Comparison of ENCODE assay signal across 16 cellular contexts in genomic region chr4:184387351-184387750, GRCh38.
DNase-seq lines count a peak whose midpoint lies in the region; ATAC-seq, FAIRE-seq and TF ChIP-seq lines count a peak whose summit lies in the region.
"Had no signal": no experiment of that assay in that cellular context is flagged by ENCODE, and none has a peak within 500 bp of the region (broad histone marks: within the 10 kb centered on the region; RNA-seq: fewer than 3 reads in every experiment).

No MANE protein-coding gene starts in this region.

- WGBS in spleen, 5 donors, result 32 to 60% (median 45%) methylated on average over 6 of the region's 6 CpGs

- no peak for TF ChIP-seq POLR2A in spleen (IDR thresholded peaks at IDR 0.05)

- no peaks in the 10 kb centered on the region for H3K27me3 ChIP-seq in colonic mucosa
- H3K27me3 ChIP-seq in spleen (replicated peaks in 1 of 7), result no peaks in the 10 kb centered on the region
- H3K27me3 ChIP-seq: SJCRH30 had no signal

- intact Hi-C loops in colonic mucosa (cut with DNase I) (loop anchor here (5.0 kb wide), 1 partner anchor 150 kb away; no protein-coding TSS in a partner anchor), spleen (cut with DNase I; ENCODE audit: low total_unique reads) (loop anchor here (10.0 kb wide), 1 partner anchor 93 kb away; no protein-coding TSS in a partner anchor)

- H3K4me1 ChIP-seq in colonic mucosa, result peaks cover 28% of the 10 kb centered on the region
- peaks cover 44 to 92% (median 60%) of the 10 kb centered on the region in 6 donors for H3K4me1 ChIP-seq in spleen

- peak overlapping the region; percentile 37 for H3K27ac Mint-ChIP-seq in activated naive CD8-positive, alpha-beta T cell treated with anti-CD3 and anti-CD28 coated beads, Interleukin-2, amount 10 ng/mL, durations not matched to agents 7 days and 5 days
- H3K27ac Mint-ChIP-seq in activated naive CD8-positive, alpha-beta T cell treated with anti-CD3 and anti-CD28 coated beads for 36 hours, result no peak overlapping the region

- H3K9me3 ChIP-seq in colonic mucosa (no peaks in the 10 kb centered on the region), spleen (no peaks in the 10 kb centered on the region)
- H3K9me3 ChIP-seq: SJCRH30 had no signal

- no peak for FAIRE-seq in D721Med (lab: Jason Lieb, UNC)

- no peaks in the 10 kb centered on the region for H3K27me3 Mint-ChIP-seq in activated naive CD8-positive, alpha-beta T cell treated with anti-CD3 and anti-CD28 coated beads, Interleukin-2, amount 10 ng/mL, durations not matched to agents 7 days and 5 days
- no peaks in the 10 kb centered on the region for H3K27me3 Mint-ChIP-seq in activated naive CD8-positive, alpha-beta T cell treated with anti-CD3 and anti-CD28 coated beads for 36 hours
- H3K27me3 Mint-ChIP-seq: central memory CD8-positive, alpha-beta T cell had no signal

- POLR2A ChIA-PET in activated naive CD8-positive, alpha-beta T cell treated with anti-CD3 and anti-CD28 coated beads, Interleukin-2, amount 10 ng/mL, durations not matched to agents 7 days and 5 days (lab: Charles Lee), result interaction anchor here (0.9 kb wide), 1 partner anchor 87 kb away, joined by 3 read pairs; the partner anchor contains the start of gene IRF2

- H3K36me3 Mint-ChIP-seq in activated naive CD8-positive, alpha-beta T cell treated with anti-CD3 and anti-CD28 coated beads, Interleukin-2, amount 10 ng/mL, durations not matched to agents 7 days and 5 days, result peaks cover 47% of the 10 kb centered on the region
- peaks cover 44% of the 10 kb centered on the region for H3K36me3 Mint-ChIP-seq in activated naive CD8-positive, alpha-beta T cell treated with anti-CD3 and anti-CD28 coated beads for 36 hours

- peaks cover 46% of the 10 kb centered on the region for H3K4me1 Mint-ChIP-seq in activated naive CD8-positive, alpha-beta T cell treated with anti-CD3 and anti-CD28 coated beads, Interleukin-2, amount 10 ng/mL, durations not matched to agents 7 days and 5 days
- H3K4me1 Mint-ChIP-seq in activated naive CD8-positive, alpha-beta T cell treated with anti-CD3 and anti-CD28 coated beads for 36 hours, result peaks cover 45% of the 10 kb centered on the region

- no peak overlapping the region for H3K4me3 ChIP-seq in colonic mucosa
- no peak overlapping the region for H3K4me3 ChIP-seq in spleen
- H3K4me3 ChIP-seq: SJCRH30 had no signal

- no peaks in the 10 kb centered on the region for H3K9me3 Mint-ChIP-seq in activated naive CD8-positive, alpha-beta T cell treated with anti-CD3 and anti-CD28 coated beads, Interleukin-2, amount 10 ng/mL, durations not matched to agents 7 days and 5 days
- no peaks in the 10 kb centered on the region for H3K9me3 Mint-ChIP-seq in activated naive CD8-positive, alpha-beta T cell treated with anti-CD3 and anti-CD28 coated beads for 36 hours
- H3K9me3 Mint-ChIP-seq: central memory CD8-positive, alpha-beta T cell had no signal

- no peak for ATAC-seq in activated naive CD8-positive, alpha-beta T cell treated with anti-CD3 and anti-CD28 coated beads, Interleukin-2, amount 10 ng/mL, durations not matched to agents 7 days and 5 days (ENCODE audit: low read depth)
- ATAC-seq in HG02610 (IDR thresholded peaks at IDR 0.05; ENCODE audit: unreplicated experiment), result peak; percentile 35
- ATAC-seq: HCT116 had no signal

- H3K36me3 ChIP-seq in colonic mucosa (peaks cover 8% of the 10 kb centered on the region), spleen (peaks cover 3 to 66% (median 51%) of the 10 kb centered on the region in 6 donors)
- H3K36me3 ChIP-seq: SJCRH30 had no signal

- H3K9ac ChIP-seq in colonic mucosa (ENCODE audit: low read depth in 2 of 2, low read length in 2 of 2), result peak overlapping the region in 1 of 2 donors; percentile 46

- peak overlapping the region; percentile 92 for H3K27ac ChIP-seq in colonic mucosa
- H3K27ac ChIP-seq in spleen, result peak overlapping the region in 7 of 8 donors; percentile 14 to 85 (median 81)
- H3K27ac ChIP-seq: SJCRH30 had no signal

- no peak overlapping the region for H3K4me3 Mint-ChIP-seq in activated naive CD8-positive, alpha-beta T cell treated with anti-CD3 and anti-CD28 coated beads, Interleukin-2, amount 10 ng/mL, durations not matched to agents 7 days and 5 days
- H3K4me3 Mint-ChIP-seq in activated naive CD8-positive, alpha-beta T cell treated with anti-CD3 and anti-CD28 coated beads for 36 hours, result no peak overlapping the region
- H3K4me3 Mint-ChIP-seq: central memory CD8-positive, alpha-beta T cell had no signal

- DNase-seq in activated naive CD8-positive, alpha-beta T cell treated with anti-CD3 and anti-CD28 coated beads, Interleukin-2, amount 10 ng/mL, durations not matched to agents 7 days and 5 days, result no peak
- no peak for DNase-seq in activated naive CD8-positive, alpha-beta T cell treated with anti-CD3 and anti-CD28 coated beads for 36 hours
- DNase-seq in colonic mucosa, result no peak
- DNase-seq in spleen, result peak; percentile 81
- DNase-seq in D721Med (ENCODE audit: insufficient read length, low spot score), result no peak
- no peak for DNase-seq in NOMO-1 treated with dmso at 0.1 percent for 144 hours (lab: John Stamatoyannopoulos, UW; ENCODE audit: unreplicated experiment)
- no peak for DNase-seq in NCI-H1105 (lab: John Stamatoyannopoulos, UW)
- DNase-seq: activated CD4-positive, CD25-positive, alpha-beta regulatory T cell treated with anti-CD3 and anti-CD28 coated beads, Interleukin-2, amount 50 U/mL, for 72 hours; activated effector memory CD4-positive, alpha-beta T cell treated with Interleukin-2 at 50 U/mL for 16 hours; islet precursor cell; NCI-H510A treated with DMSO at 0.1 percent for 48 hours; occipital lobe; SJCRH30 had no signal

- TF ChIP-seq CTCF in colonic mucosa (IDR thresholded peaks at IDR 0.05) (no peak), spleen (IDR thresholded peaks at IDR 0.05 in 8 of 11, conservative IDR thresholded peaks at IDR 0.05 in 3 of 11) (no peak), D721Med (IDR thresholded peaks at IDR 0.05; ENCODE audit: insufficient read depth, missing control alignments) (no peak)
